Comparison of ENCODE assay signal across 8 cellular contexts in genomic region chr22:39502789-39503464, GRCh38. TPM values are rescaled to one million over a fixed set of nuclear protein-coding genes. Genes with fewer than 3 reads are reported as not detected.
DNase-seq lines count a peak whose midpoint lies in the region; ATAC-seq, FAIRE-seq and TF ChIP-seq lines count a peak whose summit lies in the region.

No MANE protein-coding gene starts in this region.

- H4K20me1 ChIP-seq in MM.1S (ENCODE audit: insufficient read depth, low read length) = no peaks in the 10 kb centered on the region

- H3K4me2 ChIP-seq in MM.1S (ENCODE audit: low read depth, low read length) = peak overlapping the region; percentile 85

- POLR2A ChIA-PET in Caco-2 (lab: Charles Lee) = interaction anchor here (0.6 to 1.1 kb wide), 5 partner anchors 12 to 27 kb away, joined by 3 read pairs; partner anchors contain the start of gene ATF4

- TF ChIP-seq POLR2A in H54 (IDR thresholded peaks at IDR 0.05; ENCODE audit: low read depth, low read length) = no peak

- peak overlapping the region; percentile 85 for H3K9ac ChIP-seq in MM.1S (ENCODE audit: low read length)
- H3K9ac ChIP-seq in colonic mucosa (ENCODE audit: low read depth in 2 of 2, low read length in 2 of 2) = peak overlapping the region; percentile 69 to 90

- TF ChIP-seq CTCF in Caco-2 (IDR thresholded peaks at IDR 0.05; ENCODE audit: insufficient read depth in 1 of 2, low read depth in 1 of 2, low read length in 1 of 2, severe bottlenecking in 1 of 2, unreplicated experiment in 1 of 2) (no peak), MM.1S (IDR thresholded peaks at IDR 0.05; ENCODE audit: low read length) (no peak), colonic mucosa (IDR thresholded peaks at IDR 0.05) (no peak)

- no peaks in the 10 kb centered on the region for H3K9me3 ChIP-seq in Caco-2
- H3K9me3 ChIP-seq in MM.1S (replicated peaks; ENCODE audit: insufficient read depth, low read length) = no peaks in the 10 kb centered on the region
- no peaks in the 10 kb centered on the region for H3K9me3 ChIP-seq in colonic mucosa

- H3K4me3 Mint-ChIP-seq in Caco-2 (ENCODE audit: unreplicated experiment) (peak overlapping the region; percentile 78), naive B cell (peak overlapping the region; percentile 86 to 99 (median 97))

- H3K27ac Mint-ChIP-seq in Caco-2 (ENCODE audit: unreplicated experiment) (no peak overlapping the region), naive B cell (peak overlapping the region; percentile 25 to 93 (median 82))

- intact Hi-C loops in Caco-2 (cut with micrococcal nuclease; ENCODE audit: unreplicated experiment) (loop anchor here (1.0 to 5.0 kb wide), 3 partner anchors 13 to 41 kb away; partner anchors contain the start of gene ATF4), colonic mucosa (cut with DNase I) (no loop called here)

- H3K4me3 ChIP-seq in Caco-2 (ENCODE audit: low read depth, low read length) (peak overlapping the region; percentile 94), MM.1S (ENCODE audit: low read length) (peak overlapping the region; percentile 82), colonic mucosa (peak overlapping the region; percentile 92)

- peak in 1 of 2 experiments; percentile 36 for DNase-seq in Caco-2
- peak; percentile 16 for DNase-seq in MM.1S
- no peak for DNase-seq in colonic mucosa
- DNase-seq in naive B cell = no peak
- no peak for DNase-seq in stimulated activated naive CD4-positive, alpha-beta T cell (lab: John Stamatoyannopoulos, UW)
- DNase-seq in HK-2 (ENCODE audit: unreplicated experiment) = no peak
- DNase-seq in H54 (ENCODE audit: insufficient read length, low spot score) = no peak
- DNase-seq in AG20443 (ENCODE audit: low spot score) = no peak

- H3K27ac ChIP-seq in MM.1S (ENCODE audit: low read length) = peak overlapping the region; percentile 27; the same call in 1 of the 2 replicates
- H3K27ac ChIP-seq in colonic mucosa = peak overlapping the region; percentile 72

- no peaks in the 10 kb centered on the region for H3K9me2 ChIP-seq in MM.1S (replicated peaks; ENCODE audit: insufficient read depth, low read length)

- H3K79me2 ChIP-seq in MM.1S (ENCODE audit: low read length) = peaks cover 58% of the 10 kb centered on the region

- H3K27me3 ChIP-seq in Caco-2 (replicated peaks; ENCODE audit: control insufficient read depth, insufficient read depth, low read length) = no peaks in the 10 kb centered on the region
- no peaks in the 10 kb centered on the region for H3K27me3 ChIP-seq in MM.1S (replicated peaks; ENCODE audit: insufficient read depth, low read length)
- no peaks in the 10 kb centered on the region for H3K27me3 ChIP-seq in colonic mucosa

- peaks cover 58% of the 10 kb centered on the region for H3K36me3 Mint-ChIP-seq in Caco-2 (ENCODE audit: insufficient read depth, unreplicated experiment)
- peaks cover 8 to 18% of the 10 kb centered on the region in 2 donors for H3K36me3 Mint-ChIP-seq in naive B cell

- no peaks in the 10 kb centered on the region for H3K27me3 Mint-ChIP-seq in Caco-2 (ENCODE audit: insufficient read depth, unreplicated experiment)
- H3K27me3 Mint-ChIP-seq in naive B cell = no peaks in the 10 kb centered on the region

- FAIRE-seq in H54 (lab: Jason Lieb, UNC) = no peak

- H3K4me1 ChIP-seq in Caco-2 (peaks cover 6% of the 10 kb centered on the region), MM.1S (ENCODE audit: low read length) (peaks cover 14% of the 10 kb centered on the region; the same call in 1 of the 2 replicates), colonic mucosa (peaks cover 6% of the 10 kb centered on the region)

- ATAC-seq in naive B cell (ENCODE audit: low read depth in 2 of 2) = no peak

- 0 out of 2 replicates have a peak overlapping the region, but pooled peaks have one; percentile 1 for H2AFZ ChIP-seq in MM.1S (ENCODE audit: low read length)

- BruUV-seq in Caco-2 (replicated peaks; lab: Mats Ljungman, UMichigan) = TSS peak; percentile 45

- no peaks in the 10 kb centered on the region for H3F3A ChIP-seq in MM.1S (ENCODE audit: insufficient read depth, low read length)

- H3K36me3 ChIP-seq in Caco-2 (ENCODE audit: control insufficient read depth, insufficient read depth, low read length) = peaks cover 2% of the 10 kb centered on the region
- H3K36me3 ChIP-seq in MM.1S (replicated peaks; ENCODE audit: insufficient read depth, low read length) = peaks cover 23% of the 10 kb centered on the region
- H3K36me3 ChIP-seq in colonic mucosa = peaks cover 13% of the 10 kb centered on the region

- CTCF ChIA-PET in Caco-2 (lab: Charles Lee) = interaction anchor here (0.7 to 1.7 kb wide), 3 partner anchors 17 to 51 kb away, joined by 3 to 13 read pairs (median 9); partner anchors contain the start of gene ATF4

- H3K4me1 Mint-ChIP-seq in Caco-2 (ENCODE audit: low read depth, unreplicated experiment) (peaks cover 29% of the 10 kb centered on the region), naive B cell (peaks cover 32 to 47% (median 33%) of the 10 kb centered on the region in 3 donors)

- H3K9me3 Mint-ChIP-seq in Caco-2 (ENCODE audit: unreplicated experiment) = no peaks in the 10 kb centered on the region
- H3K9me3 Mint-ChIP-seq in naive B cell = no peaks in the 10 kb centered on the region

RNA-seq across cellular contexts. Expression of gene MIEF1, which starts 0.8 kb away (rescaled TPM):
- total RNA-seq in Caco-2 (2022) = 47.4 and 49.4 TPM in 2 replicates
- total RNA-seq in colonic mucosa = 10 to 100 TPM; 28.6 to 36.6 TPM
- 10 to 100 TPM in 5 of 6 donors, 1 to 10 TPM in 1; 8.7 to 29.8 (median 19.2) TPM for polyA plus RNA-seq in naive B cell (ENCODE audit: low read depth in 6 of 6)

RNA-seq across cellular contexts. Expression of gene ATF4, which starts 17.4 kb away (rescaled TPM):
- total RNA-seq in Caco-2 (2022) (610 and 647 TPM in 2 replicates), colonic mucosa (100 to 1,000 TPM; 279 to 302 TPM)
- 100 to 1,000 TPM in 2 of 6 donors, 10 to 100 TPM in 4; 74.9 to 159 (median 98.9) TPM for polyA plus RNA-seq in naive B cell (ENCODE audit: low read depth in 6 of 6)

RNA-seq across cellular contexts. Expression of gene RPS19BP1, which starts 29.6 kb away (rescaled TPM):
- total RNA-seq in Caco-2 (2022) = 85.8 and 88.0 TPM in 2 replicates
- total RNA-seq in colonic mucosa = 100 to 1,000 TPM in 1 of 2 donors, 10 to 100 TPM in 1; 61.4 to 111 TPM
- 100 to 1,000 TPM in 1 of 6 donors, 10 to 100 TPM in 5; 73.8 to 114 (median 93.2) TPM for polyA plus RNA-seq in naive B cell (ENCODE audit: low read depth in 6 of 6)

RNA-seq across cellular contexts. Expression of gene MGAT3, which starts 46.1 kb away (rescaled TPM):
- total RNA-seq in Caco-2 (2022) (15.5 and 16.6 TPM in 2 replicates), colonic mucosa (10 to 100 TPM in 1 of 2 donors, 1 to 10 TPM in 1; 8.9 to 19.1 TPM)
- polyA plus RNA-seq in naive B cell (ENCODE audit: low read depth in 6 of 6) = 1 to 10 TPM in 2 of 6 donors, under 1 TPM in 3, not detected in 1; 0.11 to 2.8 (median 0.45) TPM
